Comparison of ENCODE assay signal across 19 cellular contexts in the genomic region with DNA sequence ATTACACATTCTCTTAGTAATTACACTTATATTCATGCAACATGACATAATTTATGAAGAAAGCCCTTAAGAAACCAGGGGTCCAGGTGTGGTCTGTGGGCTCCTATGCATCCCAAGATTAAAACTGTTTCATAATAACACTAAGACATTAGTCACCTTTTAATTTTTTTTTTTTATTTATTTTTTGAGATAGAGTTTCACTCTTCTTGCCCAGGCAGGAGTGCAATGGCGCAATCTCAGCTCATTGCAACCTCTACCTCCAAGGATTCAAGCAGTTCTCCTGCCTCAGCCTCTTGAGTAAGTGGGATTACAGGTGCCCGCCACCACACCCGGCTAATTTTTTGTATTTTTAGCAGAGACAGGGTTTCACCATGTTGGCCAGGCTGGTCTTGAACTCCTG.
"Had no signal": no experiment of that assay in that cellular context is flagged by ENCODE, and none has a peak within 500 bp of the region (broad histone marks: within the 10 kb centered on the region; RNA-seq: fewer than 3 reads in every experiment).

No MANE protein-coding gene starts in this region.

- DNase-seq: activated CD4-positive, alpha-beta memory T cell treated with anti-CD3 and anti-CD28 coated beads, Interleukin-2, amount 10 ng/mL, durations not matched to agents 7 days and 5 days; activated naive CD4-positive, alpha-beta T cell treated with anti-CD3 and anti-CD28 coated beads for 36 hours; amniotic stem cell; brain microvascular endothelial cell; dermis blood vessel endothelial cell; foreskin fibroblast; head of caudate nucleus; left colon; mucosa of descending colon; natural killer cell; nucleus accumbens; right cardiac atrium; transverse colon had no signal

- H3K27ac ChIP-seq: brain microvascular endothelial cell, esophagus muscularis mucosa, transverse colon had no signal

- ATAC-seq: left colon; mucosa of descending colon; natural killer cell; right cardiac atrium; SK-N-SH treated with all-trans-retinoic acid at 6 μM for 48 hours; stimulated activated memory B cell treated with anti-CD40 and anti-IgM and Interleukin-4, amounts not matched to agents 10 μg/mL and 1 μg/mL and 100 μg/mL, for 72 hours had no signal

- H3K27ac Mint-ChIP-seq: activated CD4-positive, alpha-beta memory T cell treated with anti-CD3 and anti-CD28 coated beads, Interleukin-2, amount 10 ng/mL, durations not matched to agents 7 days and 5 days; activated naive CD4-positive, alpha-beta T cell treated with anti-CD3 and anti-CD28 coated beads for 36 hours; activated T-helper 1 cell treated with anti-CD3 and anti-CD28 coated beads, Interleukin-12 subunit alpha, Interleukin-12 subunit beta, Interleukin-2, Interleukin-4 antibody, amounts not matched to agents 30 ng/mL and 10 ng/mL and 1 ng/mL, durations not matched to agents 14 hours and 24 hours and 36 hours; stimulated activated memory B cell treated with anti-CD40 and anti-IgM and Interleukin-4, amounts not matched to agents 10 μg/mL and 1 μg/mL and 100 μg/mL, for 72 hours had no signal

- H3K4me3 Mint-ChIP-seq: activated CD4-positive, alpha-beta memory T cell treated with anti-CD3 and anti-CD28 coated beads, Interleukin-2, amount 10 ng/mL, durations not matched to agents 7 days and 5 days; activated naive CD4-positive, alpha-beta T cell treated with anti-CD3 and anti-CD28 coated beads for 36 hours; activated T-helper 1 cell treated with anti-CD3 and anti-CD28 coated beads, Interleukin-12 subunit alpha, Interleukin-12 subunit beta, Interleukin-2, Interleukin-4 antibody, amounts not matched to agents 30 ng/mL and 10 ng/mL and 1 ng/mL, durations not matched to agents 14 hours and 24 hours and 36 hours; natural killer cell; stimulated activated memory B cell treated with anti-CD40 and anti-IgM and Interleukin-4, amounts not matched to agents 10 μg/mL and 1 μg/mL and 100 μg/mL, for 72 hours; T-helper 1 cell treated with Interleukin-12 subunit alpha and Interleukin-12 subunit beta and Interleukin-4 antibody, amounts not matched to agents 30 μg/mL and 1 μg/mL, for 36 hours had no signal

- H3K4me3 ChIP-seq: esophagus muscularis mucosa, lung, mucosa of descending colon, transverse colon had no signal

- H3K9me3 ChIP-seq: esophagus muscularis mucosa, mucosa of descending colon, transverse colon had no signal

- H3K27me3 Mint-ChIP-seq: activated CD4-positive, alpha-beta memory T cell treated with anti-CD3 and anti-CD28 coated beads, Interleukin-2, amount 10 ng/mL, durations not matched to agents 7 days and 5 days; stimulated activated memory B cell treated with anti-CD40 and anti-IgM and Interleukin-4, amounts not matched to agents 10 μg/mL and 1 μg/mL and 100 μg/mL, for 72 hours had no signal

- H3K27me3 ChIP-seq: brain microvascular endothelial cell, esophagus muscularis mucosa, transverse colon had no signal

- H3K9me3 Mint-ChIP-seq: activated CD4-positive, alpha-beta memory T cell treated with anti-CD3 and anti-CD28 coated beads, Interleukin-2, amount 10 ng/mL, durations not matched to agents 7 days and 5 days; activated T-helper 1 cell treated with anti-CD3 and anti-CD28 coated beads, Interleukin-12 subunit alpha, Interleukin-12 subunit beta, Interleukin-2, Interleukin-4 antibody, amounts not matched to agents 30 ng/mL and 10 ng/mL and 1 ng/mL, durations not matched to agents 14 hours and 24 hours and 36 hours; natural killer cell; stimulated activated memory B cell treated with anti-CD40 and anti-IgM and Interleukin-4, amounts not matched to agents 10 μg/mL and 1 μg/mL and 100 μg/mL, for 72 hours; T-helper 1 cell treated with Interleukin-12 subunit alpha and Interleukin-12 subunit beta and Interleukin-4 antibody, amounts not matched to agents 30 μg/mL and 1 μg/mL, for 36 hours had no signal
